Comparison of ENCODE assay signal across 13 cellular contexts in the genomic region with DNA sequence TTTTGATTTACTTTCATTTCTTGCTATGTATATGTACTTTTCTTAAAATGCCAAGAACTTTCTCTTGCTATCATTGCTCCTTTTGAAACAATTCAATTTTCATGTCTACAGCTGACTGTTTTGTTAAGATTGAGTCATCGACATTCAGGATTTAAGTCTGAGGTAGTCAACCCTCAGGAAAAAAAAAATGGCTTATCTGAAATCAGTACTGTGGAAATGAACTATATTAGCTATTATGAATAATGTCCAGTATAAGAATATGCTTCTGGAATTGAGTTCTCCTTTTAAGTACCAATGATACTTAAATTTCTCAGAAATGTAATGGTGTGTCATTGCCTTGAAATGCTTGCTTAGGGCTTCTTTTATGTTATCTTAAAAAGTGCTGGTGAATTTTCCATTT. TPM values are rescaled to one million over a fixed set of nuclear protein-coding genes. Genes with fewer than 3 reads are reported as not detected.
A peak's percentile ranks its signal among the peaks of the same experiment; 100 is the strongest.
DNase-seq lines count a peak whose midpoint lies in the region; ATAC-seq and TF ChIP-seq lines count a peak whose summit lies in the region.
"Had no signal": no experiment of that assay in that cellular context is flagged by ENCODE, and none has a peak within 500 bp of the region (broad histone marks: within the 10 kb centered on the region; RNA-seq: fewer than 3 reads in every experiment).

No MANE protein-coding gene starts in this region.

- H3K27ac Mint-ChIP-seq in activated naive CD4-positive, alpha-beta T cell treated with anti-CD3 and anti-CD28 coated beads, Interleukin-2, amount 50 U/mL, for 24 hours: peak overlapping the region; percentile 99
- H3K27ac Mint-ChIP-seq in activated CD8-positive, alpha-beta T cell treated with anti-CD3 and anti-CD28 coated beads, Interleukin-2, amount 10 ng/mL, durations not matched to agents 7 days and 5 days: peak overlapping the region; percentile 39

- H3K36me3 Mint-ChIP-seq in activated naive CD4-positive, alpha-beta T cell treated with anti-CD3 and anti-CD28 coated beads, Interleukin-2, amount 50 U/mL, for 24 hours: peaks cover 54% of the 10 kb centered on the region
- H3K36me3 Mint-ChIP-seq in activated CD8-positive, alpha-beta T cell treated with anti-CD3 and anti-CD28 coated beads, Interleukin-2, amount 10 ng/mL, durations not matched to agents 7 days and 5 days (ENCODE audit: low read depth): peaks cover 78% of the 10 kb centered on the region

- no peaks in the 10 kb centered on the region for H3K27me3 ChIP-seq in stomach
- no peaks in the 10 kb centered on the region for H3K27me3 ChIP-seq in SJCRH30
- H3K27me3 ChIP-seq: BE2C, suprapubic skin had no signal

- H3K4me1 ChIP-seq in stomach (peaks cover 6 to 69% (median 42%) of the 10 kb centered on the region in 4 donors), SJCRH30 (no peaks in the 10 kb centered on the region)
- H3K4me1 ChIP-seq: BE2C had no signal

- TF ChIP-seq CTCF in stomach (IDR thresholded peaks at IDR 0.05): no peak

- no peaks in the 10 kb centered on the region for H3K9me3 Mint-ChIP-seq in activated naive CD4-positive, alpha-beta T cell treated with anti-CD3 and anti-CD28 coated beads, Interleukin-2, amount 50 U/mL, for 24 hours
- H3K9me3 Mint-ChIP-seq in activated CD8-positive, alpha-beta T cell treated with anti-CD3 and anti-CD28 coated beads, Interleukin-2, amount 10 ng/mL, durations not matched to agents 7 days and 5 days (ENCODE audit: insufficient read depth): no peaks in the 10 kb centered on the region
- H3K9me3 Mint-ChIP-seq: neural crest cell had no signal

- H3K27ac ChIP-seq in stomach (peak overlapping the region in 3 of 5 donors; percentile 19 to 36 (median 23)), SJCRH30 (no peak overlapping the region)
- H3K27ac ChIP-seq: suprapubic skin had no signal

- no peaks in the 10 kb centered on the region for H3K27me3 Mint-ChIP-seq in activated naive CD4-positive, alpha-beta T cell treated with anti-CD3 and anti-CD28 coated beads, Interleukin-2, amount 50 U/mL, for 24 hours
- no peaks in the 10 kb centered on the region for H3K27me3 Mint-ChIP-seq in activated CD8-positive, alpha-beta T cell treated with anti-CD3 and anti-CD28 coated beads, Interleukin-2, amount 10 ng/mL, durations not matched to agents 7 days and 5 days (ENCODE audit: low read depth)

- ATAC-seq in activated CD8-positive, alpha-beta T cell treated with anti-CD3 and anti-CD28 coated beads, Interleukin-2, amount 10 ng/mL, durations not matched to agents 7 days and 5 days: no peak

- TF ChIP-seq EP300 in stomach (IDR thresholded peaks at IDR 0.05): no peak

- POLR2A ChIA-PET in activated CD8-positive, alpha-beta T cell treated with anti-CD3 and anti-CD28 coated beads, Interleukin-2, amount 10 ng/mL, durations not matched to agents 7 days and 5 days (lab: Charles Lee): interaction anchor here (0.6 kb wide), 1 partner anchor 85 kb away, joined by 4 read pairs; no protein-coding TSS in a partner anchor

- CTCF ChIA-PET in activated CD8-positive, alpha-beta T cell treated with anti-CD3 and anti-CD28 coated beads, Interleukin-2, amount 10 ng/mL, durations not matched to agents 7 days and 5 days (lab: Charles Lee): interaction anchor here (1.0 to 1.5 kb wide), 5 partner anchors 18 to 313 kb away, joined by 4 to 5 read pairs (median 4); no protein-coding TSS in a partner anchor

- no peaks in the 10 kb centered on the region for H3K9me3 ChIP-seq in stomach
- no peaks in the 10 kb centered on the region for H3K9me3 ChIP-seq in SJCRH30 (replicated peaks)
- H3K9me3 ChIP-seq: BE2C, suprapubic skin had no signal

- peaks cover 95% of the 10 kb centered on the region for H3K4me1 Mint-ChIP-seq in activated naive CD4-positive, alpha-beta T cell treated with anti-CD3 and anti-CD28 coated beads, Interleukin-2, amount 50 U/mL, for 24 hours
- peaks cover 73% of the 10 kb centered on the region for H3K4me1 Mint-ChIP-seq in activated CD8-positive, alpha-beta T cell treated with anti-CD3 and anti-CD28 coated beads, Interleukin-2, amount 10 ng/mL, durations not matched to agents 7 days and 5 days (ENCODE audit: low read depth)
- H3K4me1 Mint-ChIP-seq: neural crest cell had no signal

- 36 to 49% (median 42%) methylated on average over 1 of the region's 1 CpG for WGBS in stomach, 5 donors

- H3K4me3 ChIP-seq in stomach: no peak overlapping the region
- no peak overlapping the region for H3K4me3 ChIP-seq in SJCRH30
- H3K4me3 ChIP-seq: suprapubic skin had no signal

- no peak for TF ChIP-seq POLR2A in stomach (IDR thresholded peaks at IDR 0.05)

- no peak for DNase-seq in activated naive CD4-positive, alpha-beta T cell treated with anti-CD3 and anti-CD28 coated beads, Interleukin-2, amount 50 U/mL, for 16 hours
- no peak for DNase-seq in activated CD8-positive, alpha-beta T cell treated with anti-CD3 and anti-CD28 coated beads, Interleukin-2, amount 10 ng/mL, durations not matched to agents 7 days and 5 days
- DNase-seq in fibroblast of peridontal ligament (ENCODE audit: extremely low read depth): peak; percentile 69
- DNase-seq in stomach: no peak
- no peak for DNase-seq in SJCRH30
- DNase-seq in T-helper 9 cell: no peak
- DNase-seq in NCI-H1436 treated with DMSO at 0.1 percent for 48 hours (lab: John Stamatoyannopoulos, UW): no peak
- DNase-seq: BE2C; H7; stimulated activated CD4-positive, alpha-beta T cell treated with anti-CD3 and anti-CD28 coated beads, Interleukin-1b, Interleukin-23, amount 100 ng/mL, for 48 hours had no signal

- H3K36me3 ChIP-seq in stomach (peaks cover 0 to 10% (median 7%) of the 10 kb centered on the region in 4 donors), SJCRH30 (peaks cover 7% of the 10 kb centered on the region)
- H3K36me3 ChIP-seq: BE2C, suprapubic skin had no signal

- peak overlapping the region; percentile 80 for H3K4me3 Mint-ChIP-seq in activated naive CD4-positive, alpha-beta T cell treated with anti-CD3 and anti-CD28 coated beads, Interleukin-2, amount 50 U/mL, for 24 hours
- no peak overlapping the region for H3K4me3 Mint-ChIP-seq in activated CD8-positive, alpha-beta T cell treated with anti-CD3 and anti-CD28 coated beads, Interleukin-2, amount 10 ng/mL, durations not matched to agents 7 days and 5 days
- H3K4me3 Mint-ChIP-seq: neural crest cell had no signal

- intact Hi-C loops in stomach (cut with DNase I; ENCODE audit: low total_unique reads): no loop called here

RNA-seq across cellular contexts. Expression of a gene that starts 37.9 kb away (rescaled TPM):
- 100 to 1,000 TPM; 123 to 127 TPM for total RNA-seq in activated CD8-positive, alpha-beta T cell treated with anti-CD3 and anti-CD28 coated beads, Interleukin-2, amount 10 ng/mL, durations not matched to agents 7 days and 5 days
- 10 to 100 TPM in 3 of 5 donors, 1 to 10 TPM in 2; 1.2 to 37.1 (median 10.7) TPM for total RNA-seq in stomach
- polyA plus RNA-seq in stomach: 10 to 100 TPM in 2 of 3 donors, 1 to 10 TPM in 1; 9.6 to 18.4 (median 14.9) TPM
- total RNA-seq in SJCRH30 (2014; rRNA removed; shearing (Covaris generic)): 43.1 and 45.3 TPM in 2 replicates

RNA-seq across cellular contexts. Expression of a gene that starts 58.6 kb away (rescaled TPM):
- total RNA-seq in activated CD8-positive, alpha-beta T cell treated with anti-CD3 and anti-CD28 coated beads, Interleukin-2, amount 10 ng/mL, durations not matched to agents 7 days and 5 days: 10 to 100 TPM; 68.9 to 78.9 TPM
- total RNA-seq in stomach: 100 to 1,000 TPM in 3 of 5 donors, 10 to 100 TPM in 2; 64.3 to 274 (median 161) TPM
- polyA plus RNA-seq in stomach: 100 to 1,000 TPM; 165 to 183 (median 179) TPM
- 140 and 141 TPM in 2 replicates for total RNA-seq in SJCRH30 (2014; rRNA removed; shearing (Covaris generic))
